Comparison of ENCODE assay signal across 8 cellular contexts in genomic region chr15:84142888-84143337, GRCh38.
DNase-seq lines count a peak whose midpoint lies in the region; ATAC-seq and TF ChIP-seq lines count a peak whose summit lies in the region.

No MANE protein-coding gene starts in this region.

- ATAC-seq in GM18909 (IDR thresholded peaks at IDR 0.05; ENCODE audit: poor library complexity, unreplicated experiment) (peak; percentile 96), HG03139 (IDR thresholded peaks at IDR 0.05; ENCODE audit: unreplicated experiment) (peak; percentile 98)

- no peak overlapping the region for H3K27ac Mint-ChIP-seq in activated CD4-positive, alpha-beta T cell treated with anti-CD3 and anti-CD28 coated beads, Interleukin-2, amount 10 ng/mL, durations not matched to agents 7 days and 5 days

- peak overlapping the region in 8 of 11 experiments; percentile 13 to 66 (median 49); a peak in 12 of 22 replicates for H3K4me2 ChIP-seq in BLaER1 treated with 17β-estradiol and CSF1 and Interleukin-3, amounts not matched to agents 10 nM and 100 nM

- peaks cover 0 to 15% (median 12%) of the 10 kb centered on the region in 10 experiments; a peak in 13 of 20 replicates for H3K4me1 ChIP-seq in BLaER1 treated with 17β-estradiol and CSF1 and Interleukin-3, amounts not matched to agents 10 nM and 100 nM

- no peak overlapping the region for H3K4me3 Mint-ChIP-seq in activated CD4-positive, alpha-beta T cell treated with anti-CD3 and anti-CD28 coated beads, Interleukin-2, amount 10 ng/mL, durations not matched to agents 7 days and 5 days

- intact Hi-C loops in dorsolateral prefrontal cortex (cut with DNase I), result no loop called here

- H3K27ac ChIP-seq in BLaER1 treated with 17β-estradiol and CSF1 and Interleukin-3, amounts not matched to agents 10 nM and 100 nM, result no peak overlapping the region
- no peak overlapping the region for H3K27ac ChIP-seq in dorsolateral prefrontal cortex

- no peaks in the 10 kb centered on the region for H3K9me3 ChIP-seq in BLaER1 treated with 17β-estradiol and CSF1 and Interleukin-3, amounts not matched to agents 10 nM and 100 nM (replicated peaks in 1 of 11)

- H3K27me3 Mint-ChIP-seq in activated CD4-positive, alpha-beta T cell treated with anti-CD3 and anti-CD28 coated beads, Interleukin-2, amount 10 ng/mL, durations not matched to agents 7 days and 5 days, result peaks cover 3% of the 10 kb centered on the region

- H3K4me1 Mint-ChIP-seq in activated CD4-positive, alpha-beta T cell treated with anti-CD3 and anti-CD28 coated beads, Interleukin-2, amount 10 ng/mL, durations not matched to agents 7 days and 5 days, result peaks cover 10% of the 10 kb centered on the region

- no peaks in the 10 kb centered on the region for H3K36me3 Mint-ChIP-seq in activated CD4-positive, alpha-beta T cell treated with anti-CD3 and anti-CD28 coated beads, Interleukin-2, amount 10 ng/mL, durations not matched to agents 7 days and 5 days (ENCODE audit: low read depth)

- CTCF ChIA-PET in activated CD4-positive, alpha-beta T cell treated with anti-CD3 and anti-CD28 coated beads, Interleukin-2, amount 10 ng/mL, durations not matched to agents 7 days and 5 days (lab: Charles Lee), result interaction anchor here (0.6 kb wide), 1 partner anchor 49 kb away, joined by 3 read pairs; no protein-coding TSS in a partner anchor

- no peaks in the 10 kb centered on the region for H3K9me3 Mint-ChIP-seq in activated CD4-positive, alpha-beta T cell treated with anti-CD3 and anti-CD28 coated beads, Interleukin-2, amount 10 ng/mL, durations not matched to agents 7 days and 5 days

- H3K36me3 ChIP-seq in BLaER1 treated with 17β-estradiol and CSF1 and Interleukin-3, amounts not matched to agents 10 nM and 100 nM, result no peaks in the 10 kb centered on the region

- peak; percentile 48 to 95 (median 86) for TF ChIP-seq CTCF in dorsolateral prefrontal cortex (IDR thresholded peaks at IDR 0.05 in 54 of 56, conservative IDR thresholded peaks at IDR 0.05 in 2 of 56; ENCODE audit: low read depth in 1 of 56, partially characterized antibody in 56 of 56)

- H3K27me3 ChIP-seq in BLaER1 treated with 17β-estradiol and CSF1 and Interleukin-3, amounts not matched to agents 10 nM and 100 nM, result peaks cover 0 to 7% (median 0%) of the 10 kb centered on the region in 11 experiments; a peak in 2 of 22 replicates
- H3K27me3 ChIP-seq in dorsolateral prefrontal cortex, result no peaks in the 10 kb centered on the region

- POLR2A ChIA-PET in activated CD4-positive, alpha-beta T cell treated with anti-CD3 and anti-CD28 coated beads, Interleukin-2, amount 10 ng/mL, durations not matched to agents 7 days and 5 days (lab: Charles Lee), result no interaction called here

- no peak overlapping the region for H3K9ac ChIP-seq in BLaER1 treated with 17β-estradiol and CSF1 and Interleukin-3, amounts not matched to agents 10 nM and 100 nM

- peak; percentile 69 to 91 for DNase-seq in NCI-H524 (lab: John Stamatoyannopoulos, UW)
- DNase-seq in activated CD4-positive, alpha-beta T cell treated with anti-CD3 and anti-CD28 coated beads, Interleukin-2, amount 10 ng/mL, durations not matched to agents 7 days and 5 days, result peak; percentile 86
- peak in 7 of 10 donors; percentile 11 to 75 (median 60) for DNase-seq in dorsolateral prefrontal cortex
- peak; percentile 91 for DNase-seq in medulla oblongata (ENCODE audit: extremely low spot score)
- peak; percentile 39 to 45 for DNase-seq in stimulated activated CD8-positive, alpha-beta memory T cell treated with anti-CD3 and anti-CD28 coated beads, Interleukin-2, amount 100 ng/mL, for 1 hour (ENCODE audit: low read depth in 2 of 2)

- no peaks in the 10 kb centered on the region for H4K20me1 ChIP-seq in BLaER1 treated with 17β-estradiol and CSF1 and Interleukin-3, amounts not matched to agents 10 nM and 100 nM

- H3K4me3 ChIP-seq in BLaER1 treated with 17β-estradiol and CSF1 and Interleukin-3, amounts not matched to agents 10 nM and 100 nM, result no peak overlapping the region
- peak overlapping the region in 2 of 59 donors; percentile 2 to 19 for H3K4me3 ChIP-seq in dorsolateral prefrontal cortex
